ENCODE assay signal across 1 cellular context in the genomic region with DNA sequence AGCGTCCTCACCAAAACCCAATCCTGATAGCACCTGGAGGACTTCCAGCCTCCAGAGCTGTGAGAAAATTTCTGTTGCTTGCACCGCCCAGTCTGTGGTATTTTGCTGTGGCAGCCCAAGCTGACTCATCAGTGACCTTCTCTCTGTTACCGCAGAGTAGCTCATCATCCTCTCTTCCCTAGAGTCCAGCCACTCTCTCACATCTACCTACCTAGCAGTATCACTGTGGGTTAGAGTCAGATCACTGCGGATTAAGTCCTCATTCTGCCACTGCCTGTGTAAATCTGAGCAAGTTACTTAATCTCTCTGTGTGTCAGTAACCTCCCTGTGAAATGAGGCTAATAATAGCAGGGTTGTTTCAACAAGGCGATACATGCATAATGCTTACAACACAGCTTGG.
TF ChIP-seq lines count a peak whose summit lies in the region.

No MANE protein-coding gene starts in this region.

TF ChIP-seq in K562, 482 proteins besides CTCF, POLR2A, EP300 and RAD21 (continued from another document):
- TF ChIP-seq, protein P1, sequence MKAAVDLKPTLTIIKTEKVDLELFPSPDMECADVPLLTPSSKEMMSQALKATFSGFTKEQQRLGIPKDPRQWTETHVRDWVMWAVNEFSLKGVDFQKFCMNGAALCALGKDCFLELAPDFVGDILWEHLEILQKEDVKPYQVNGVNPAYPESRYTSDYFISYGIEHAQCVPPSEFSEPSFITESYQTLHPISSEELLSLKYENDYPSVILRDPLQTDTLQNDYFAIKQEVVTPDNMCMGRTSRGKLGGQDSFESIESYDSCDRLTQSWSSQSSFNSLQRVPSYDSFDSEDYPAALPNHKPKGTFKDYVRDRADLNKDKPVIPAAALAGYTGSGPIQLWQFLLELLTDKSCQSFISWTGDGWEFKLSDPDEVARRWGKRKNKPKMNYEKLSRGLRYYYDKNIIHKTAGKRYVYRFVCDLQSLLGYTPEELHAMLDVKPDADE (conservative IDR thresholded peaks at IDR 0.05; ENCODE audit: control insufficient read depth, low read depth, low read length), result no peak
- TF ChIP-seq SMC3 (conservative IDR thresholded peaks at IDR 0.05; ENCODE audit: insufficient read depth, low read depth, low read length) (no peak), PURB (CRISPR knock-in tag; IDR thresholded peaks at IDR 0.05; ENCODE audit: low read depth) (no peak), CREB1 (IDR thresholded peaks at IDR 0.05) (no peak), CREB1 (CRISPR knock-in tag; IDR thresholded peaks at IDR 0.05) (no peak)
- TF ChIP-seq, protein P2, sequence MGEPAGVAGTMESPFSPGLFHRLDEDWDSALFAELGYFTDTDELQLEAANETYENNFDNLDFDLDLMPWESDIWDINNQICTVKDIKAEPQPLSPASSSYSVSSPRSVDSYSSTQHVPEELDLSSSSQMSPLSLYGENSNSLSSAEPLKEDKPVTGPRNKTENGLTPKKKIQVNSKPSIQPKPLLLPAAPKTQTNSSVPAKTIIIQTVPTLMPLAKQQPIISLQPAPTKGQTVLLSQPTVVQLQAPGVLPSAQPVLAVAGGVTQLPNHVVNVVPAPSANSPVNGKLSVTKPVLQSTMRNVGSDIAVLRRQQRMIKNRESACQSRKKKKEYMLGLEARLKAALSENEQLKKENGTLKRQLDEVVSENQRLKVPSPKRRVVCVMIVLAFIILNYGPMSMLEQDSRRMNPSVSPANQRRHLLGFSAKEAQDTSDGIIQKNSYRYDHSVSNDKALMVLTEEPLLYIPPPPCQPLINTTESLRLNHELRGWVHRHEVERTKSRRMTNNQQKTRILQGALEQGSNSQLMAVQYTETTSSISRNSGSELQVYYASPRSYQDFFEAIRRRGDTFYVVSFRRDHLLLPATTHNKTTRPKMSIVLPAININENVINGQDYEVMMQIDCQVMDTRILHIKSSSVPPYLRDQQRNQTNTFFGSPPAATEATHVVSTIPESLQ (CRISPR knock-in tag; IDR thresholded peaks at IDR 0.05), result no peak
- TF ChIP-seq, protein P3, sequence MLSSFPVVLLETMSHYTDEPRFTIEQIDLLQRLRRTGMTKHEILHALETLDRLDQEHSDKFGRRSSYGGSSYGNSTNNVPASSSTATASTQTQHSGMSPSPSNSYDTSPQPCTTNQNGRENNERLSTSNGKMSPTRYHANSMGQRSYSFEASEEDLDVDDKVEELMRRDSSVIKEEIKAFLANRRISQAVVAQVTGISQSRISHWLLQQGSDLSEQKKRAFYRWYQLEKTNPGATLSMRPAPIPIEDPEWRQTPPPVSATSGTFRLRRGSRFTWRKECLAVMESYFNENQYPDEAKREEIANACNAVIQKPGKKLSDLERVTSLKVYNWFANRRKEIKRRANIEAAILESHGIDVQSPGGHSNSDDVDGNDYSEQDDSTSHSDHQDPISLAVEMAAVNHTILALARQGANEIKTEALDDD (IDR thresholded peaks at IDR 0.05), result peak; percentile 88
